Comparison of ENCODE assay signal across 1 cellular context in the genomic region with DNA sequence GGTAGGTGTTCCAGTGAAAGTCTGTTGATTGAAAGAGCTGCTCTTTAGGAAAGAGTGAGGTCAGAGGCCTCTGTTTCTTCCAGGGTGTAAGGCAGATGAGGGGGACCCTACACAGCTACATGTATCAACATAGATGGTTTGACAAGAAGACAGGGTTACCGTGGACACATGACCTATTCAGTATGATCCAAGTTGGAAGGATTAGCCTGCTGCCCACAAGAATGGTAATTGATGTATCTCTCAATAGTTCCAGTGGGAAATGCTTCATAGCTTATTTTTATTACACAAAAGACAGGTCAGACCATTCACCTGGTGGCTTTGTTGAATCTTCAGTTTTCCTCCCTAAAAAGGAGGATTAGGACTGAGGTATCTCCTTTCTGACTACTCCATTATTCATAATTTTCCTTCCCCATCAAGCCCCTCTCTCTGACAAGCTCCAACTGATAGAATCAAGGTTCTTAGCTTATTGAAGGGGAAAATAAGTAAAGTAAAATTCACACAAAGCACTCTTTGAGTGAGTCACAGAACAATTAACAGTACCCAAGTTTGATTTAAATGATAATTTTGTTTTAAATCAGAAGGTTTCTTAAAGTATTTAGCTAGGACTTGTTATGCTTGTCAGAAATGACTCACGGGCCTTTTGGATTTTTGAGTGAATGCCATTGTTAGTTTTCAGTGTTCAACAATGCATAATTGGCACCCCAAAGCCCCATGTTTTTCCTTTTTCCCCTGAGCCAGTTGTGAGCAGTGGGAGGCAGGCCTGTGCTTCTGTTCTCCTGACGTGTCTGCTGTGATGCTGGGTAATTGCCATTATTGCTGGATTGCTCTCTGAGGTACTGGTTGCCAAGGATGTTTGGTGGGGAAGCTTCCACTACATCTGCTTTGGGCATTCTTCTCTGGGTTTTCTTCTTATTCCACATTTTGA.
TF ChIP-seq lines count a peak whose summit lies in the region.

No MANE protein-coding gene starts in this region.

TF ChIP-seq in SK-N-SH treated with all-trans-retinoic acid at 6 μM for 48 hours, 23 proteins besides CTCF, POLR2A, EP300 and RAD21 (continued from another document):
- TF ChIP-seq ARNTL (CRISPR knock-in tag; IDR thresholded peaks at IDR 0.05; ENCODE audit: borderline replicate concordance, low read depth) = no peak
- no peak for TF ChIP-seq ZNF8 (CRISPR knock-in tag; IDR thresholded peaks at IDR 0.05)
- no peak for TF ChIP-seq CSDC2 (CRISPR knock-in tag; IDR thresholded peaks at IDR 0.05)
- no peak for TF ChIP-seq BACH2 (CRISPR knock-in tag; IDR thresholded peaks at IDR 0.05; ENCODE audit: borderline replicate concordance)
